8 cellular contexts compared by ENCODE assay signal in genomic region chr16:4733211-4733742, GRCh38.
A peak's percentile ranks its signal among the peaks of the same experiment; 100 is the strongest.
DNase-seq lines count a peak whose midpoint lies in the region; ATAC-seq and TF ChIP-seq lines count a peak whose summit lies in the region.

No MANE protein-coding gene starts in this region.

- H3K36me3 ChIP-seq in RWPE2 (ENCODE audit: low read depth): peaks cover 34% of the 10 kb centered on the region

- DNase-seq in GM12865 (ENCODE audit: low read depth): no peak
- DNase-seq in RWPE2 (ENCODE audit: low spot score): no peak
- DNase-seq in fibroblast of pulmonary artery (ENCODE audit: low read depth): no peak
- no peak for DNase-seq in retinal pigment epithelial cell (ENCODE audit: low read depth)
- no peak for DNase-seq in cerebellar nuclear complex (lab: John Stamatoyannopoulos, UW)
- no peak for DNase-seq in substantia nigra (lab: John Stamatoyannopoulos, UW)
- DNase-seq in NCI-H446 (lab: John Stamatoyannopoulos, UW): no peak

- H3K9me3 ChIP-seq in RWPE2 (ENCODE audit: severe bottlenecking): no peaks in the 10 kb centered on the region

- H3K4me1 ChIP-seq in RWPE2 (ENCODE audit: insufficient read depth, poor library complexity, severe bottlenecking): no peaks in the 10 kb centered on the region

- H3K27ac ChIP-seq in RWPE2 (ENCODE audit: poor library complexity, severe bottlenecking) (peak overlapping the region; percentile 50), substantia nigra (ENCODE audit: low read depth, low read length, poor library complexity, severe bottlenecking) (no peak overlapping the region)

- H3K27me3 ChIP-seq in RWPE2 (ENCODE audit: insufficient read depth, poor library complexity, severe bottlenecking): no peaks in the 10 kb centered on the region

- TF ChIP-seq CTCF in GM12865 (IDR thresholded peaks at IDR 0.05; ENCODE audit: insufficient read depth, low read depth, low read length, missing control alignments) (no peak), RWPE2 (IDR thresholded peaks at IDR 0.05; ENCODE audit: poor library complexity, severe bottlenecking) (no peak), fibroblast of pulmonary artery (IDR thresholded peaks at IDR 0.05; ENCODE audit: low read length, missing control alignments) (no peak), retinal pigment epithelial cell (conservative IDR thresholded peaks at IDR 0.05; ENCODE audit: low read depth, low read length) (no peak)

- ATAC-seq in RWPE2 (ENCODE audit: low read depth) (no peak), GM21515 (IDR thresholded peaks at IDR 0.05; ENCODE audit: unreplicated experiment) (no peak)

- peak overlapping the region; percentile 98 for H3K4me3 ChIP-seq in GM12865 (ENCODE audit: low read depth, low read length)
- peak overlapping the region; percentile 66 for H3K4me3 ChIP-seq in RWPE2 (ENCODE audit: severe bottlenecking)
- H3K4me3 ChIP-seq in fibroblast of pulmonary artery (replicated peaks; ENCODE audit: low read depth, low read length): peak overlapping the region; percentile 91
- peak overlapping the region; percentile 93 for H3K4me3 ChIP-seq in retinal pigment epithelial cell (ENCODE audit: low read length)
